In the genomic region with DNA sequence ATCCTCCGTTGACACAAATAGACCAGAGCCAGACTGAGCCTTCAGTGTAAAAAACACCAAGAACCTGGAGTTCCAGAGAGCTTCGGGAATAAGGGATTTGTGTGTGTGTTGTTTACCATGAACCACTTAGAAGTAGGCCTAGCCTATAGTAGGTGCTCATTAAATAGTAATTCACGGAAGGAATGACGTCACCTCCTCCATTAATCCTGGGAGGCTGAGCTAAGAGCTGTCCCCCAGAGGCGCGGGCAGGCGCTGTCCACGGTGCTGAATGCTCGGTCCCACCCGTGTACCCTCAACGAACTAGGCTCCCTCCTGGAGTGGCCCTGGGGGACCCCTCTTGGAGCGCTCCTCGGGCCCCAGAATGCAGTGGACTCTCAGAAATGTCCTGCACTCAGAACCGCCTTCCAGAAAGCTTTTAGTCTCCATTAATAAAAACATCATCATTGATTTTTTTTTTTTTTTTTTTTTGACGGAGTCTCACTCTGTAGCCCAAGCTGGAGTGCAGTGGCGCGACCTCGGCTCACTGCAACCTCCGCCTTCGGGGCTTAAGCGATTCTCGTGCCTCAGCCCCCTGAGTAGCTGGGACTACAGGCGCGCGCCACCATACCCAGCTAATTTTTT, we compare ENCODE assay signal across 10 cellular contexts. TPM values are rescaled to one million over a fixed set of nuclear protein-coding genes. Genes with fewer than 3 reads are reported as not detected.
DNase-seq lines count a peak whose midpoint lies in the region; ATAC-seq, FAIRE-seq and TF ChIP-seq lines count a peak whose summit lies in the region.
"Had no signal": no experiment of that assay in that cellular context is flagged by ENCODE, and none has a peak within 500 bp of the region (broad histone marks: within the 10 kb centered on the region; RNA-seq: fewer than 3 reads in every experiment).

No MANE protein-coding gene starts in this region.

- H3K36me3 Mint-ChIP-seq in natural killer cell treated with Interleukin-12 subunit alpha and Interleukin-12 subunit beta and Interleukin-15 and Interleukin-18, amount 100 ng/mL, for 72 hours = no peaks in the 10 kb centered on the region

- no peak overlapping the region for H2AFZ ChIP-seq in K562 (ENCODE audit: low read depth, low read length)

- no peak overlapping the region for H3K4me2 ChIP-seq in K562 (ENCODE audit: insufficient read depth, low read length)

- peaks cover 29 to 30% of the 10 kb centered on the region in 2 donors for H3K27me3 Mint-ChIP-seq in natural killer cell treated with Interleukin-12 subunit alpha and Interleukin-12 subunit beta and Interleukin-15 and Interleukin-18, amount 100 ng/mL, for 72 hours

- no peaks in the 10 kb centered on the region for H3K9me3 ChIP-seq in K562 (replicated peaks; ENCODE audit: control insufficient read depth, insufficient read depth, low read depth, low read length)
- no peaks in the 10 kb centered on the region for H3K9me3 ChIP-seq in thyroid gland
- H3K9me3 ChIP-seq: upper lobe of left lung had no signal

- peaks cover 5% of the 10 kb centered on the region for H4K20me1 ChIP-seq in K562 (replicated peaks; ENCODE audit: control insufficient read depth, insufficient read depth, low read length)

- no peak overlapping the region for H3K27ac Mint-ChIP-seq in natural killer cell treated with Interleukin-12 subunit alpha and Interleukin-12 subunit beta and Interleukin-15 and Interleukin-18, amount 100 ng/mL, for 72 hours

- WGBS in K562 (ENCODE audit: insufficient coverage, low coverage, missing lambda C conversion rate) = 4% methylated on average over 23 of the region's 25 CpGs
- WGBS in thyroid gland, 2 donors = 52 to 53% methylated on average over 25 of the region's 25 CpGs

- H3K4me1 Mint-ChIP-seq in natural killer cell treated with Interleukin-12 subunit alpha and Interleukin-12 subunit beta and Interleukin-15 and Interleukin-18, amount 100 ng/mL, for 72 hours (ENCODE audit: low read depth in 2 of 2) = peaks cover 12 to 21% of the 10 kb centered on the region in 2 donors

- H3K9ac ChIP-seq in K562 (ENCODE audit: insufficient read depth in 1 of 2, low read depth in 2 of 2, low read length in 2 of 2) = no peak overlapping the region

- CTCF ChIA-PET in GM10248 (lab: Yijun Ruan, JAX) = interaction anchor here (1.1 kb wide), 2 partner anchors 23 to 102 kb away, joined by 3 read pairs; no protein-coding TSS in a partner anchor
- CTCF ChIA-PET in K562 (lab: Yijun Ruan, JAX; ENCODE audit: low intra/inter-chr PET ratio) = no interaction called here

- peak; percentile 64 for DNase-seq in GM10248 (ENCODE audit: extremely low spot score)
- DNase-seq in K562 (ENCODE audit: extremely low read depth in 1 of 4, low spot score in 3 of 4) = peak; percentile 85 to 92 (median 89)
- peak; percentile 57 for DNase-seq in natural killer cell treated with Interleukin-12 subunit alpha and Interleukin-12 subunit beta and Interleukin-15 and Interleukin-18, amount 100 ng/mL, for 72 hours (ENCODE audit: low spot score)
- DNase-seq in NCI-H2107 treated with DMSO at 0.1 percent for 48 hours (lab: John Stamatoyannopoulos, UW; ENCODE audit: unreplicated experiment) = no peak
- no peak for DNase-seq in thyroid gland
- DNase-seq: NCI-H524 treated with DMSO at 0.1 percent for 48 hours had no signal

- H3K27ac ChIP-seq in K562 (ENCODE audit: extremely low read depth, low read depth, low read length) = no peak overlapping the region
- no peak overlapping the region for H3K27ac ChIP-seq in thyroid gland
- H3K27ac ChIP-seq: upper lobe of left lung had no signal

- in situ Hi-C loops in K562 (cut with MboI) = no loop called here

- H3K4me3 ChIP-seq in K562 = no peak overlapping the region
- H3K4me3 ChIP-seq in thyroid gland (replicated peaks in 1 of 3) = no peak overlapping the region
- H3K4me3 ChIP-seq: upper lobe of left lung had no signal

- BruUV-seq in K562 (replicated peaks; lab: Mats Ljungman, UMichigan) = no TSS peak

- ATAC-seq in K562 (peak; percentile 86), HG02623 (IDR thresholded peaks at IDR 0.05; ENCODE audit: unreplicated experiment) (no peak), HG03280 (IDR thresholded peaks at IDR 0.05; ENCODE audit: unreplicated experiment) (no peak)
- no peak for ATAC-seq in natural killer cell treated with Interleukin-12 subunit alpha and Interleukin-12 subunit beta and Interleukin-15 and Interleukin-18, amount 100 ng/mL, for 72 hours

- H3K9me1 ChIP-seq in K562 (ENCODE audit: control insufficient read depth, insufficient read depth, low read length) = no peaks in the 10 kb centered on the region

- peak in 1 of 2 experiments; percentile 12; a peak in 1 of 4 replicates for TF ChIP-seq RAD21 in K562 (CRISPR knock-in tag; conservative IDR thresholded peaks at IDR 0.05 in 1 of 2, IDR thresholded peaks at IDR 0.05 in 1 of 2)

- no peaks in the 10 kb centered on the region for H3K9me3 Mint-ChIP-seq in natural killer cell treated with Interleukin-12 subunit alpha and Interleukin-12 subunit beta and Interleukin-15 and Interleukin-18, amount 100 ng/mL, for 72 hours

- peak overlapping the region; percentile 68 for H3K4me3 Mint-ChIP-seq in natural killer cell treated with Interleukin-12 subunit alpha and Interleukin-12 subunit beta and Interleukin-15 and Interleukin-18, amount 100 ng/mL, for 72 hours

- intact Hi-C loops in K562 (cut with micrococcal nuclease) = no loop called here
- intact Hi-C loops in thyroid gland (cut with DNase I) = no loop called here

- H3K4me1 ChIP-seq in K562 (replicated peaks in 1 of 2; ENCODE audit: control insufficient read depth in 2 of 2, insufficient read depth in 2 of 2, low read length in 2 of 2) (peaks cover 8 to 19% of the 10 kb centered on the region in 2 experiments; a peak in 4 of 5 replicates), thyroid gland (peaks cover 0 to 12% of the 10 kb centered on the region in 2 donors)

- TF ChIP-seq CTCF in GM10248 (IDR thresholded peaks at IDR 0.05; ENCODE audit: control extremely low read depth, extremely low read depth, low read depth, missing control alignments) = no peak
- 0 out of 6 replicates have a peak, but pooled peaks of 1 of the 3 experiments have one; percentile 2 for TF ChIP-seq CTCF in K562 (IDR thresholded peaks at IDR 0.05 in 2 of 3, conservative IDR thresholded peaks at IDR 0.05 in 1 of 3; ENCODE audit: insufficient read depth in 2 of 3, low read depth in 1 of 3, low read length in 3 of 3)
- TF ChIP-seq CTCF in thyroid gland (IDR thresholded peaks at IDR 0.05) = no peak

- peak; percentile 85 for FAIRE-seq in K562 (lab: Jason Lieb, UNC)

- POLR2A ChIA-PET in GM10248 (lab: Yijun Ruan, JAX) = no interaction called here
- POLR2A ChIA-PET in K562 (lab: Yijun Ruan, JAX) = interaction anchor here (0.6 kb wide), 1 partner anchor 22 kb away, joined by 3 read pairs; no protein-coding TSS in a partner anchor

- H3K27me3 ChIP-seq in K562 (ENCODE audit: control insufficient read depth in 2 of 2, insufficient read depth in 2 of 2, low read length in 2 of 2) = no peaks in the 10 kb centered on the region; a peak in 2 of 5 replicates
- H3K27me3 ChIP-seq in thyroid gland = no peaks in the 10 kb centered on the region

- H3K36me3 ChIP-seq in K562 (ENCODE audit: control insufficient read depth, insufficient read depth, low read length) = no peaks in the 10 kb centered on the region
- H3K36me3 ChIP-seq in thyroid gland = no peaks in the 10 kb centered on the region
- H3K36me3 ChIP-seq: upper lobe of left lung had no signal

- no peaks in the 10 kb centered on the region for H3K79me2 ChIP-seq in K562 (ENCODE audit: control insufficient read depth, insufficient read depth, low read length)

- TF ChIP-seq EP300 in K562 (IDR thresholded peaks at IDR 0.05; ENCODE audit: low read length) = peak; percentile 18; the same call in 1 of the 2 replicates

- TF ChIP-seq POLR2A in K562 (conservative IDR thresholded peaks at IDR 0.05) (no peak), thyroid gland (IDR thresholded peaks at IDR 0.05) (no peak)

RNA-seq across cellular contexts. Expression of a gene that starts 6.5 kb away (rescaled TPM):
- 60.8 TPM for polyA plus RNA-seq in PFSK-1 (2012; ENCODE audit: insufficient read length, low read depth)
- total RNA-seq in K562 (2011; cell fraction: chromatin; rRNA removed; ENCODE audit: low replicate concordance) = 5.0 and 12.3 TPM in 2 replicates
- total RNA-seq in K562 (2011; cell fraction: nucleolus; rRNA removed) = 2.5 and 5.7 TPM in 2 replicates
- total RNA-seq in K562 (2011; cell fraction: nucleoplasm; rRNA removed) = 2.9 and 4.6 TPM in 2 replicates
- 0.24 and 0.27 TPM in 2 replicates for total RNA-seq in K562 (2014; rRNA removed)
- total RNA-seq in K562 (2014; rRNA removed; fragmentation: Illumina TruSeq; extraction: Trizol) = 0.18 and 0.19 TPM in 2 replicates
- 0.15 and 0.25 TPM in 2 replicates for total RNA-seq in K562 (2015; rRNA removed; fragmentation: Illumina TruSeq; extraction: Trizol)
- total RNA-seq in K562 (2021) = 0.13 and 0.38 TPM in 2 replicates
- 0.34 and 1.0 TPM in 2 replicates for polyA plus RNA-seq in K562 (2011; rRNA removed)
- 0.24 and 0.81 TPM in 2 replicates for polyA plus RNA-seq in K562 (2011; cell fraction: cytosol; rRNA removed)
- polyA plus RNA-seq in K562 (2011; cell fraction: nucleus; rRNA removed) = 1.5 and 8.3 TPM in 2 replicates
- polyA plus RNA-seq in K562 (2012) = 0.28 and 0.66 TPM in 2 replicates
- polyA plus RNA-seq in K562 (2014; fragmentation: Illumina TruSeq; extraction: Trizol) = 0.28 and 0.31 TPM in 2 replicates
- polyA plus RNA-seq in K562 (2014; fragmentation: Nextera tagmentation; extraction: Ambion mirVana) = under 1 TPM; 0.03 to 0.04 TPM
- polyA plus RNA-seq in K562 (2014; rRNA removed) = 0.16 and 0.20 TPM in 2 replicates
- polyA minus RNA-seq in K562 (2011; rRNA and poly(A)+ RNA removed) = 0.63 and 1.4 TPM in 2 replicates
- polyA minus RNA-seq in K562 (2011; cell fraction: cytosol; rRNA and poly(A)+ RNA removed) = 0.27 and 0.95 TPM in 2 replicates
- 1.1 and 2.3 TPM in 2 replicates for polyA minus RNA-seq in K562 (2011; cell fraction: nucleus; rRNA and poly(A)+ RNA removed)
- not detected for total RNA-seq in natural killer cell treated with Interleukin-12 subunit alpha and Interleukin-12 subunit beta and Interleukin-15 and Interleukin-18, amount 100 ng/mL, for 72 hours
- 1 to 10 TPM in 1 of 4 donors, under 1 TPM in 3; under 0.01 to 2.7 (median 0.21) TPM for total RNA-seq in thyroid gland

RNA-seq across cellular contexts. Expression of a gene that starts 37.7 kb away (rescaled TPM):
- 1,336 TPM for polyA plus RNA-seq in PFSK-1 (2012; ENCODE audit: insufficient read length, low read depth)
- total RNA-seq in K562 (2011; cell fraction: chromatin; rRNA removed; ENCODE audit: low replicate concordance) = 19.7 and 56.1 TPM in 2 replicates
- total RNA-seq in K562 (2011; cell fraction: nucleolus; rRNA removed) = 33.4 and 40.5 TPM in 2 replicates
- total RNA-seq in K562 (2011; cell fraction: nucleoplasm; rRNA removed) = 34.0 and 46.6 TPM in 2 replicates
- total RNA-seq in K562 (2014; rRNA removed) (23.0 and 36.9 TPM in 2 replicates), K562 (2014; rRNA removed; fragmentation: Illumina TruSeq; extraction: Trizol) (3.0 and 5.3 TPM in 2 replicates), K562 (2015; rRNA removed; fragmentation: Illumina TruSeq; extraction: Trizol) (9.5 and 11.0 TPM in 2 replicates), K562 (2021) (79.8 and 81.0 TPM in 2 replicates), thyroid gland (10 to 100 TPM; 17.9 to 35.5 (median 27.9) TPM)
- polyA plus RNA-seq in K562 (2011; rRNA removed) (5.9 and 18.2 TPM in 2 replicates), K562 (2014; fragmentation: Illumina TruSeq; extraction: Trizol) (33.0 and 48.4 TPM in 2 replicates), K562 (2014; fragmentation: Nextera tagmentation; extraction: Ambion mirVana) (1 to 10 TPM; 2.0 to 3.0 TPM), K562 (2014; rRNA removed) (12.2 and 13.9 TPM in 2 replicates)
- polyA plus RNA-seq in K562 (2011; cell fraction: cytosol; rRNA removed) = 11.0 and 28.6 TPM in 2 replicates
- 17.9 and 37.4 TPM in 2 replicates for polyA plus RNA-seq in K562 (2011; cell fraction: nucleus; rRNA removed)
- polyA plus RNA-seq in K562 (2012) = 85.3 and 93.8 TPM in 2 replicates
- polyA minus RNA-seq in K562 (2011; rRNA and poly(A)+ RNA removed) = 12.8 and 15.3 TPM in 2 replicates
- polyA minus RNA-seq in K562 (2011; cell fraction: cytosol; rRNA and poly(A)+ RNA removed) = 65.8 and 95.4 TPM in 2 replicates
- 15.6 and 19.3 TPM in 2 replicates for polyA minus RNA-seq in K562 (2011; cell fraction: nucleus; rRNA and poly(A)+ RNA removed)
- 10 to 100 TPM; 71.0 to 75.6 TPM for total RNA-seq in natural killer cell treated with Interleukin-12 subunit alpha and Interleukin-12 subunit beta and Interleukin-15 and Interleukin-18, amount 100 ng/mL, for 72 hours

Comparison
In these comparisons a context has a peak if more than half of its experiments do, and no peak if none do; other contexts are left out.
1. DNase-seq: peak in GM10248 (single experiment), K562 (4 of 4) and natural killer cell treated with Interleukin-12 subunit alpha and Interleukin-12 subunit beta and Interleukin-15 and Interleukin-18, amount 100 ng/mL, for 72 hours (single experiment); none in NCI-H2107 treated with DMSO at 0.1 percent for 48 hours (single experiment) and thyroid gland (0 of 2).